In genomic region chrX:146154191-146154590, GRCh38 we compare ENCODE assay signal across 16 cellular contexts.
DNase-seq lines count a peak whose midpoint lies in the region; ATAC-seq, FAIRE-seq and TF ChIP-seq lines count a peak whose summit lies in the region.
"Had no signal": no experiment of that assay in that cellular context is flagged by ENCODE, and none has a peak within 500 bp of the region (broad histone marks: within the 10 kb centered on the region; RNA-seq: fewer than 3 reads in every experiment).

No MANE protein-coding gene starts in this region.

- H3K4me3 ChIP-seq in right cardiac atrium (ENCODE audit: low read length) = no peak overlapping the region
- H3K4me3 ChIP-seq in pancreas = no peak overlapping the region
- H3K4me3 ChIP-seq in aorta (ENCODE audit: low read length in 2 of 2) = no peak overlapping the region
- H3K4me3 ChIP-seq: BLaER1, GM23248 had no signal

- peak; percentile 32 for FAIRE-seq in pancreas (lab: Jason Lieb, UNC)

- H3K27ac ChIP-seq in right cardiac atrium (ENCODE audit: low read length) = no peak overlapping the region
- no peak overlapping the region for H3K27ac ChIP-seq in pancreas
- H3K27ac ChIP-seq in aorta (ENCODE audit: low read depth in 1 of 2, low read length in 2 of 2) = no peak overlapping the region
- H3K27ac ChIP-seq: BLaER1, GM23248 had no signal

- no peak for TF ChIP-seq CTCF in pancreas (IDR thresholded peaks at IDR 0.05)

- DNase-seq in right cardiac atrium (peak in 2 of 3 donors; percentile 28 to 60), Right ventricle myocardium inferior (ENCODE audit: missing footprints) (no peak), left colon (no peak), pancreas (peak in 1 of 6 donors; percentile 6), aorta (no peak)
- no peak for DNase-seq in activated CD4-positive, alpha-beta T cell treated with anti-CD3 and anti-CD28 coated beads, Interleukin-2, amount 50 U/mL, for 48 hours
- DNase-seq: 8988T; AML-193; Calu3; CD8-positive, alpha-beta memory T cell; DMS 273 treated with DMSO at 0.1 percent for 48 hours; GM23248; H7 had no signal

- intact Hi-C loops in right cardiac atrium (cut with DNase I) (no loop called here), Right ventricle myocardium inferior (cut with DNase I) (no loop called here), left colon (cut with DNase I, micrococcal nuclease) (no loop called here), pancreas (cut with DNase I) (no loop called here), aorta (cut with DNase I) (no loop called here)

- H3K9me3 ChIP-seq in right cardiac atrium (ENCODE audit: control insufficient read depth, low read length) = no peaks in the 10 kb centered on the region
- no peaks in the 10 kb centered on the region for H3K9me3 ChIP-seq in pancreas
- no peaks in the 10 kb centered on the region for H3K9me3 ChIP-seq in aorta (ENCODE audit: control insufficient read depth, low read length)
- H3K9me3 ChIP-seq: BLaER1 had no signal

- H3K36me3 ChIP-seq in pancreas (no peaks in the 10 kb centered on the region), aorta (ENCODE audit: control insufficient read depth in 1 of 2, insufficient read depth in 2 of 2, low read length in 1 of 2) (no peaks in the 10 kb centered on the region)
- H3K36me3 ChIP-seq: BLaER1 had no signal

- 66% methylated on average over 4 of the region's 4 CpGs for WGBS in right cardiac atrium
- WGBS in pancreas, 2 donors = 21 to 36% methylated on average over 4 of the region's 4 CpGs
- 49 to 61% methylated on average over 4 of the region's 4 CpGs for WGBS in aorta, 2 donors

- ATAC-seq in right cardiac atrium = no peak
- no peak for ATAC-seq in Right ventricle myocardium inferior
- peak; percentile 77 for ATAC-seq in left colon
- ATAC-seq in pancreas = peak in 3 of 4 donors; percentile 47 to 74 (median 60)
- ATAC-seq in aorta (ENCODE audit: low FRiP score) = peak; percentile 46
- ATAC-seq in GM21526 (IDR thresholded peaks at IDR 0.05; ENCODE audit: low FRiP score, unreplicated experiment) = no peak
- ATAC-seq in GM21825 (IDR thresholded peaks at IDR 0.05; ENCODE audit: unreplicated experiment) = no peak

- H3K27me3 ChIP-seq in right cardiac atrium (ENCODE audit: control insufficient read depth, insufficient read depth) (no peaks in the 10 kb centered on the region), pancreas (peaks cover 0 to 12% (median 0%) of the 10 kb centered on the region in 4 donors), aorta (ENCODE audit: control insufficient read depth in 1 of 2, insufficient read depth in 2 of 2, low read length in 1 of 2) (no peaks in the 10 kb centered on the region)

- no peaks in the 10 kb centered on the region for H3K4me1 ChIP-seq in right cardiac atrium (ENCODE audit: control insufficient read depth, insufficient read depth, low read length)
- H3K4me1 ChIP-seq in pancreas = peaks cover 0 to 6% (median 0%) of the 10 kb centered on the region in 3 donors
- H3K4me1 ChIP-seq in aorta (ENCODE audit: control insufficient read depth in 1 of 2, insufficient read depth in 2 of 2, low read length in 2 of 2) = no peaks in the 10 kb centered on the region
- H3K4me1 ChIP-seq: BLaER1 had no signal

Comparison
In these comparisons a context has a peak if more than half of its experiments do, and no peak if none do; other contexts are left out.
1. DNase-seq: peak in right cardiac atrium (2 of 3); none in Right ventricle myocardium inferior (single experiment), left colon (0 of 2), aorta (0 of 2) and activated CD4-positive, alpha-beta T cell treated with anti-CD3 and anti-CD28 coated beads, Interleukin-2, amount 50 U/mL, for 48 hours (0 of 2).
2. ATAC-seq: peak in left colon (single experiment), pancreas (3 of 4) and aorta (single experiment); none in right cardiac atrium (0 of 2), Right ventricle myocardium inferior (single experiment), GM21526 (single experiment) and GM21825 (single experiment).